ENCODE assay signal across 1 cellular context in the genomic region with DNA sequence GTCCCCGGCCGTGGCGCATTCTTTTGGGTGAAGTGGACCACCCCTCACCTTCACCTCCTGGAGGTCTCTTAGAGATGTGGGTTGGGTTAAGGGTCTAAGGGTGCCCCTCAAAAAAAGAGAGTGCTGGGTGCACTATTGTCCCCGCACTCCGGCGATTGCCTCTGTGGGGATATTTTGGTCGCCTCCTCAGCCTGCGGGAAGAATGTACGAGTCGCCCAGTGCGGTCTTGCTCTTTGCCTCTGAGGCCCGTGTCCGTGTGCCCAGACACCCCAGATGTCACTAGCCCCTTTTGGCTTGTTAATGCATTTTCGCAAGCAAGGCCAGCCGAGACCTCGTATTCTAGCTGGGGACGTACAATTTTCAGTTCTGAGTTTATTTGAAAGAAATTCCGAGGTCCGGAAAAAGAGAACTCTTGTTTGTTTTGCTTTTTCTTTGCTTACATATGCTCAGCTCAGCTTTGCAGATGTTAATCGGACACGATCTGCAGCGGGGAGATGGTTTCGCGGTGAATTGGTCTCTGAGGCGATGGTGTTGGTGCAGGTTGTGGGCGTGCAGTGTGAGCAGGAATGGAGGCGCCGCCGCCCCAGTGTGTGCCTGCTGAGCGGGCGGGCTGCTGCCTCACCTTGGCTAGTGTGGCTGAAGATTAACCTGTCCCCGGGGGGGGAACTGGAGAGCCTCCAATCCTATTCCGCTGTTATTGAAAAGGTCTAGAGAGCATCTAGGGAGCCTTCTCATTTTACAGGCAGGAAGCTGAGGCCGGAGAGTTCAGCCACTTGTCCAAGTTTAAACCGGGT.
TF ChIP-seq lines count a peak whose summit lies in the region.

No MANE protein-coding gene starts in this region.

TF ChIP-seq in HepG2, 621 proteins besides CTCF, POLR2A, EP300 and RAD21 (continued from another document and continues in another):
- TF ChIP-seq, protein P1, sequence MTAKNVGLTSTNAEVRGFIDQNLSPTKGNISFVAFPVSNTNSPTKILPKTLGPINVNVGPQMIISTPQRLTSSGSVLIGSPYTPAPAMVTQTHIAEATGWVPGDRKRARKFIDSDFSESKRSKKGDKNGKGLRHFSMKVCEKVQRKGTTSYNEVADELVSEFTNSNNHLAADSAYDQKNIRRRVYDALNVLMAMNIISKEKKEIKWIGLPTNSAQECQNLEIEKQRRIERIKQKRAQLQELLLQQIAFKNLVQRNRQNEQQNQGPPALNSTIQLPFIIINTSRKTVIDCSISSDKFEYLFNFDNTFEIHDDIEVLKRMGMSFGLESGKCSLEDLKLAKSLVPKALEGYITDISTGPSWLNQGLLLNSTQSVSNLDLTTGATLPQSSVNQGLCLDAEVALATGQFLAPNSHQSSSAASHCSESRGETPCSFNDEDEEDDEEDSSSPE (CRISPR knock-in tag; IDR thresholded peaks at IDR 0.05): peak; percentile 64; the same call in 1 of the 2 replicates
- TF ChIP-seq ERF (CRISPR knock-in tag; IDR thresholded peaks at IDR 0.05) (0 out of 2 replicates have a peak, but pooled peaks have one; percentile 16), TP53 (CRISPR knock-in tag; conservative IDR thresholded peaks at IDR 0.05) (no peak), ZSCAN31 (CRISPR knock-in tag; IDR thresholded peaks at IDR 0.05; ENCODE audit: low read depth) (0 out of 2 replicates have a peak, but pooled peaks have one; percentile 14), RFXAP (CRISPR knock-in tag; IDR thresholded peaks at IDR 0.05; ENCODE audit: borderline replicate concordance) (no peak), NR2F6 (IDR thresholded peaks at IDR 0.05) (no peak), NR2F6 (CRISPR knock-in tag; IDR thresholded peaks at IDR 0.05) (peak; percentile 49; the same call in 1 of the 2 replicates), ZFP90 (CRISPR knock-in tag; IDR thresholded peaks at IDR 0.05; ENCODE audit: borderline replicate concordance) (0 out of 2 replicates have a peak, but pooled peaks have one; percentile 41), ELF3 (CRISPR knock-in tag; IDR thresholded peaks at IDR 0.05) (peak; percentile 52), ZFP41 (CRISPR knock-in tag; IDR thresholded peaks at IDR 0.05; ENCODE audit: borderline replicate concordance) (no peak), ZNF574 (CRISPR knock-in tag; IDR thresholded peaks at IDR 0.05) (peak; percentile 44; the same call in 1 of the 2 replicates), ZNF607 (CRISPR knock-in tag; IDR thresholded peaks at IDR 0.05; ENCODE audit: borderline replicate concordance) (peak; percentile 68; the same call in 1 of the 2 replicates), THAP11 (CRISPR knock-in tag; IDR thresholded peaks at IDR 0.05) (0 out of 2 replicates have a peak, but pooled peaks have one; percentile 28), MEF2D (CRISPR knock-in tag; IDR thresholded peaks at IDR 0.05) (peak; percentile 19; the same call in 1 of the 2 replicates), ZNF124 (CRISPR knock-in tag; IDR thresholded peaks at IDR 0.05) (peak; percentile 44; the same call in 1 of the 2 replicates), ZNF563 (CRISPR knock-in tag; IDR thresholded peaks at IDR 0.05) (no peak), MAZ (IDR thresholded peaks at IDR 0.05; ENCODE audit: borderline replicate concordance, low read depth, low read length) (no peak), MAZ (CRISPR knock-in tag; IDR thresholded peaks at IDR 0.05; ENCODE audit: low read depth) (peak; percentile 40; the same call in 1 of the 2 replicates), MIXL1 (CRISPR knock-in tag; IDR thresholded peaks at IDR 0.05) (0 out of 2 replicates have a peak, but pooled peaks have one; percentile 13), ZNF724P (CRISPR knock-in tag; IDR thresholded peaks at IDR 0.05; ENCODE audit: borderline replicate concordance) (0 out of 2 replicates have a peak, but pooled peaks have one; percentile 64), KDM3A (CRISPR knock-in tag; IDR thresholded peaks at IDR 0.05; ENCODE audit: low read depth) (0 out of 2 replicates have a peak, but pooled peaks have one; percentile 48), ZMYM4 (CRISPR knock-in tag; IDR thresholded peaks at IDR 0.05) (peak; percentile 82), ZNF44 (CRISPR knock-in tag; IDR thresholded peaks at IDR 0.05) (0 out of 2 replicates have a peak, but pooled peaks have one; percentile 38), FOSL2 (CRISPR knock-in tag; IDR thresholded peaks at IDR 0.05) (0 out of 2 replicates have a peak, but pooled peaks have one; percentile 10), NFYB (CRISPR knock-in tag; IDR thresholded peaks at IDR 0.05) (peak; percentile 63), KAT8 (CRISPR knock-in tag; IDR thresholded peaks at IDR 0.05) (peak; percentile 47), SMYD3 (CRISPR knock-in tag; IDR thresholded peaks at IDR 0.05) (peak; percentile 69; the same call in 1 of the 2 replicates), CBX5 (CRISPR knock-in tag; IDR thresholded peaks at IDR 0.05; ENCODE audit: borderline replicate concordance) (0 out of 2 replicates have a peak, but pooled peaks have one; percentile 24), TMF1 (CRISPR knock-in tag; IDR thresholded peaks at IDR 0.05; ENCODE audit: low read depth) (peak; percentile 30; the same call in 1 of the 2 replicates), SIX4 (CRISPR knock-in tag; IDR thresholded peaks at IDR 0.05) (peak; percentile 69), NCOA5 (CRISPR knock-in tag; IDR thresholded peaks at IDR 0.05) (no peak), ZNF747 (CRISPR knock-in tag; IDR thresholded peaks at IDR 0.05; ENCODE audit: borderline replicate concordance) (peak; percentile 38; the same call in 1 of the 2 replicates)
- TF ChIP-seq, protein P2, sequence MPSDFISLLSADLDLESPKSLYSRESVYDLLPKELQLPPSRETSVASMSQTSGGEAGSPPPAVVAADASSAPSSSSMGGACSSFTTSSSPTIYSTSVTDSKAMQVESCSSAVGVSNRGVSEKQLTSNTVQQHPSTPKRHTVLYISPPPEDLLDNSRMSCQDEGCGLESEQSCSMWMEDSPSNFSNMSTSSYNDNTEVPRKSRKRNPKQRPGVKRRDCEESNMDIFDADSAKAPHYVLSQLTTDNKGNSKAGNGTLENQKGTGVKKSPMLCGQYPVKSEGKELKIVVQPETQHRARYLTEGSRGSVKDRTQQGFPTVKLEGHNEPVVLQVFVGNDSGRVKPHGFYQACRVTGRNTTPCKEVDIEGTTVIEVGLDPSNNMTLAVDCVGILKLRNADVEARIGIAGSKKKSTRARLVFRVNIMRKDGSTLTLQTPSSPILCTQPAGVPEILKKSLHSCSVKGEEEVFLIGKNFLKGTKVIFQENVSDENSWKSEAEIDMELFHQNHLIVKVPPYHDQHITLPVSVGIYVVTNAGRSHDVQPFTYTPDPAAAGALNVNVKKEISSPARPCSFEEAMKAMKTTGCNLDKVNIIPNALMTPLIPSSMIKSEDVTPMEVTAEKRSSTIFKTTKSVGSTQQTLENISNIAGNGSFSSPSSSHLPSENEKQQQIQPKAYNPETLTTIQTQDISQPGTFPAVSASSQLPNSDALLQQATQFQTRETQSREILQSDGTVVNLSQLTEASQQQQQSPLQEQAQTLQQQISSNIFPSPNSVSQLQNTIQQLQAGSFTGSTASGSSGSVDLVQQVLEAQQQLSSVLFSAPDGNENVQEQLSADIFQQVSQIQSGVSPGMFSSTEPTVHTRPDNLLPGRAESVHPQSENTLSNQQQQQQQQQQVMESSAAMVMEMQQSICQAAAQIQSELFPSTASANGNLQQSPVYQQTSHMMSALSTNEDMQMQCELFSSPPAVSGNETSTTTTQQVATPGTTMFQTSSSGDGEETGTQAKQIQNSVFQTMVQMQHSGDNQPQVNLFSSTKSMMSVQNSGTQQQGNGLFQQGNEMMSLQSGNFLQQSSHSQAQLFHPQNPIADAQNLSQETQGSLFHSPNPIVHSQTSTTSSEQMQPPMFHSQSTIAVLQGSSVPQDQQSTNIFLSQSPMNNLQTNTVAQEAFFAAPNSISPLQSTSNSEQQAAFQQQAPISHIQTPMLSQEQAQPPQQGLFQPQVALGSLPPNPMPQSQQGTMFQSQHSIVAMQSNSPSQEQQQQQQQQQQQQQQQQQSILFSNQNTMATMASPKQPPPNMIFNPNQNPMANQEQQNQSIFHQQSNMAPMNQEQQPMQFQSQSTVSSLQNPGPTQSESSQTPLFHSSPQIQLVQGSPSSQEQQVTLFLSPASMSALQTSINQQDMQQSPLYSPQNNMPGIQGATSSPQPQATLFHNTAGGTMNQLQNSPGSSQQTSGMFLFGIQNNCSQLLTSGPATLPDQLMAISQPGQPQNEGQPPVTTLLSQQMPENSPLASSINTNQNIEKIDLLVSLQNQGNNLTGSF (CRISPR knock-in tag; IDR thresholded peaks at IDR 0.05): no peak
- TF ChIP-seq, protein P3, sequence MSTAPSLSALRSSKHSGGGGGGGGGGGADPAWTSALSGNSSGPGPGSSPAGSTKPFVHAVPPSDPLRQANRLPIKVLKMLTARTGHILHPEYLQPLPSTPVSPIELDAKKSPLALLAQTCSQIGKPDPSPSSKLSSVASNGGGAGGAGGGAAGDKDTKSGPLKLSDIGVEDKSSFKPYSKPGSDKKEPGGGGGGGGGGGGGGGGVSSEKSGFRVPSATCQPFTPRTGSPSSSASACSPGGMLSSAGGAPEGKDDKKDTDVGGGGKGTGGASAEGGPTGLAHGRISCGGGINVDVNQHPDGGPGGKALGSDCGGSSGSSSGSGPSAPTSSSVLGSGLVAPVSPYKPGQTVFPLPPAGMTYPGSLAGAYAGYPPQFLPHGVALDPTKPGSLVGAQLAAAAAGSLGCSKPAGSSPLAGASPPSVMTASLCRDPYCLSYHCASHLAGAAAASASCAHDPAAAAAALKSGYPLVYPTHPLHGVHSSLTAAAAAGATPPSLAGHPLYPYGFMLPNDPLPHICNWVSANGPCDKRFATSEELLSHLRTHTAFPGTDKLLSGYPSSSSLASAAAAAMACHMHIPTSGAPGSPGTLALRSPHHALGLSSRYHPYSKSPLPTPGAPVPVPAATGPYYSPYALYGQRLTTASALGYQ (CRISPR knock-in tag; IDR thresholded peaks at IDR 0.05): peak; percentile 34; the same call in 1 of the 2 replicates
- TF ChIP-seq, protein P4, sequence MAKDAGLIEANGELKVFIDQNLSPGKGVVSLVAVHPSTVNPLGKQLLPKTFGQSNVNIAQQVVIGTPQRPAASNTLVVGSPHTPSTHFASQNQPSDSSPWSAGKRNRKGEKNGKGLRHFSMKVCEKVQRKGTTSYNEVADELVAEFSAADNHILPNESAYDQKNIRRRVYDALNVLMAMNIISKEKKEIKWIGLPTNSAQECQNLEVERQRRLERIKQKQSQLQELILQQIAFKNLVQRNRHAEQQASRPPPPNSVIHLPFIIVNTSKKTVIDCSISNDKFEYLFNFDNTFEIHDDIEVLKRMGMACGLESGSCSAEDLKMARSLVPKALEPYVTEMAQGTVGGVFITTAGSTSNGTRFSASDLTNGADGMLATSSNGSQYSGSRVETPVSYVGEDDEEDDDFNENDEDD (CRISPR knock-in tag; IDR thresholded peaks at IDR 0.05; ENCODE audit: borderline replicate concordance): peak; percentile 27; the same call in 1 of the 2 replicates
- TF ChIP-seq, protein P5, sequence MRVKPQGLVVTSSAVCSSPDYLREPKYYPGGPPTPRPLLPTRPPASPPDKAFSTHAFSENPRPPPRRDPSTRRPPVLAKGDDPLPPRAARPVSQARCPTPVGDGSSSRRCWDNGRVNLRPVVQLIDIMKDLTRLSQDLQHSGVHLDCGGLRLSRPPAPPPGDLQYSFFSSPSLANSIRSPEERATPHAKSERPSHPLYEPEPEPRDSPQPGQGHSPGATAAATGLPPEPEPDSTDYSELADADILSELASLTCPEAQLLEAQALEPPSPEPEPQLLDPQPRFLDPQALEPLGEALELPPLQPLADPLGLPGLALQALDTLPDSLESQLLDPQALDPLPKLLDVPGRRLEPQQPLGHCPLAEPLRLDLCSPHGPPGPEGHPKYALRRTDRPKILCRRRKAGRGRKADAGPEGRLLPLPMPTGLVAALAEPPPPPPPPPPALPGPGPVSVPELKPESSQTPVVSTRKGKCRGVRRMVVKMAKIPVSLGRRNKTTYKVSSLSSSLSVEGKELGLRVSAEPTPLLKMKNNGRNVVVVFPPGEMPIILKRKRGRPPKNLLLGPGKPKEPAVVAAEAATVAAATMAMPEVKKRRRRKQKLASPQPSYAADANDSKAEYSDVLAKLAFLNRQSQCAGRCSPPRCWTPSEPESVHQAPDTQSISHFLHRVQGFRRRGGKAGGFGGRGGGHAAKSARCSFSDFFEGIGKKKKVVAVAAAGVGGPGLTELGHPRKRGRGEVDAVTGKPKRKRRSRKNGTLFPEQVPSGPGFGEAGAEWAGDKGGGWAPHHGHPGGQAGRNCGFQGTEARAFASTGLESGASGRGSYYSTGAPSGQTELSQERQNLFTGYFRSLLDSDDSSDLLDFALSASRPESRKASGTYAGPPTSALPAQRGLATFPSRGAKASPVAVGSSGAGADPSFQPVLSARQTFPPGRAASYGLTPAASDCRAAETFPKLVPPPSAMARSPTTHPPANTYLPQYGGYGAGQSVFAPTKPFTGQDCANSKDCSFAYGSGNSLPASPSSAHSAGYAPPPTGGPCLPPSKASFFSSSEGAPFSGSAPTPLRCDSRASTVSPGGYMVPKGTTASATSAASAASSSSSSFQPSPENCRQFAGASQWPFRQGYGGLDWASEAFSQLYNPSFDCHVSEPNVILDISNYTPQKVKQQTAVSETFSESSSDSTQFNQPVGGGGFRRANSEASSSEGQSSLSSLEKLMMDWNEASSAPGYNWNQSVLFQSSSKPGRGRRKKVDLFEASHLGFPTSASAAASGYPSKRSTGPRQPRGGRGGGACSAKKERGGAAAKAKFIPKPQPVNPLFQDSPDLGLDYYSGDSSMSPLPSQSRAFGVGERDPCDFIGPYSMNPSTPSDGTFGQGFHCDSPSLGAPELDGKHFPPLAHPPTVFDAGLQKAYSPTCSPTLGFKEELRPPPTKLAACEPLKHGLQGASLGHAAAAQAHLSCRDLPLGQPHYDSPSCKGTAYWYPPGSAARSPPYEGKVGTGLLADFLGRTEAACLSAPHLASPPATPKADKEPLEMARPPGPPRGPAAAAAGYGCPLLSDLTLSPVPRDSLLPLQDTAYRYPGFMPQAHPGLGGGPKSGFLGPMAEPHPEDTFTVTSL (CRISPR knock-in tag; IDR thresholded peaks at IDR 0.05; ENCODE audit: borderline replicate concordance): no peak; the same call in 1 of the 2 replicates
